15 cellular contexts compared by ENCODE assay signal in genomic region chr3:77530870-77531269, GRCh38.
DNase-seq lines count a peak whose midpoint lies in the region; ATAC-seq and TF ChIP-seq lines count a peak whose summit lies in the region.
"Had no signal": no experiment of that assay in that cellular context is flagged by ENCODE, and none has a peak within 500 bp of the region (broad histone marks: within the 10 kb centered on the region; RNA-seq: fewer than 3 reads in every experiment).

No MANE protein-coding gene starts in this region.

- TF ChIP-seq CTCF in AG04449 (IDR thresholded peaks at IDR 0.05; ENCODE audit: insufficient read depth, low read length, missing control alignments), result no peak
- no peak for TF ChIP-seq CTCF in esophagus squamous epithelium (IDR thresholded peaks at IDR 0.05)

- intact Hi-C loops in esophagus squamous epithelium (cut with DNase I), result no loop called here

- TF ChIP-seq POLR2A in esophagus squamous epithelium (IDR thresholded peaks at IDR 0.05), result no peak

- POLR2A ChIA-PET in AG04449 (lab: Yijun Ruan, JAX), result no interaction called here

- DNase-seq in AG04449 (ENCODE audit: low read depth, low spot score), result peak; percentile 1
- DNase-seq in GM03348 (ENCODE audit: low spot score), result peak; percentile 1
- DNase-seq in amniotic stem cell (lab: John Stamatoyannopoulos, UW), result peak; percentile 67
- peak; percentile 6 for DNase-seq in hepatic stellate cell (ENCODE audit: low spot score)
- DNase-seq in NCI-H2227 treated with DMSO at 0.1 percent for 48 hours (lab: John Stamatoyannopoulos, UW), result no peak
- DNase-seq in esophagus squamous epithelium (lab: John Stamatoyannopoulos, UW), result no peak
- DNase-seq: activated CD8-positive, alpha-beta T cell treated with anti-CD3 and anti-CD28 coated beads for 36 hours; cortex of kidney; left lung; MV-4-11; natural killer cell; Peyer's patch had no signal

- 53 to 87% methylated on average over 4 of the region's 4 CpGs for WGBS in esophagus squamous epithelium, 2 donors

- no peaks in the 10 kb centered on the region for H3K4me1 ChIP-seq in esophagus squamous epithelium
- H3K4me1 ChIP-seq: esophagus muscularis mucosa, left lung, Peyer's patch had no signal

- CTCF ChIA-PET in AG04449 (lab: Yijun Ruan, JAX), result no interaction called here

- H3K36me3 ChIP-seq in esophagus squamous epithelium, result no peaks in the 10 kb centered on the region
- H3K36me3 ChIP-seq: esophagus muscularis mucosa, left lung, Peyer's patch had no signal

- no peak overlapping the region for H3K27ac ChIP-seq in esophagus squamous epithelium
- H3K27ac ChIP-seq: esophagus muscularis mucosa, Peyer's patch had no signal

- no peak for ATAC-seq in HG03175 (IDR thresholded peaks at IDR 0.05; ENCODE audit: unreplicated experiment)
- no peak for ATAC-seq in GM19351 (IDR thresholded peaks at IDR 0.05; ENCODE audit: unreplicated experiment)
- ATAC-seq: activated CD8-positive, alpha-beta T cell treated with anti-CD3 and anti-CD28 coated beads for 36 hours; left lung; natural killer cell had no signal

- H3K4me3 ChIP-seq in AG04449 (ENCODE audit: low read depth, low read length) (no peak overlapping the region), esophagus squamous epithelium (no peak overlapping the region)
- H3K4me3 ChIP-seq: esophagus muscularis mucosa, left lung, Peyer's patch had no signal

- H3K27me3 ChIP-seq in esophagus squamous epithelium, result no peaks in the 10 kb centered on the region
- H3K27me3 ChIP-seq: esophagus muscularis mucosa, left lung, Peyer's patch had no signal

- peaks cover 0 to 6% (median 0%) of the 10 kb centered on the region in 3 donors for H3K9me3 ChIP-seq in esophagus squamous epithelium

Comparison
In these comparisons a context has a peak if more than half of its experiments do, and no peak if none do; other contexts are left out.
1. DNase-seq: peak in AG04449 (single experiment), GM03348 (single experiment), amniotic stem cell (single experiment) and hepatic stellate cell (single experiment); none in NCI-H2227 treated with DMSO at 0.1 percent for 48 hours (single experiment) and esophagus squamous epithelium (single experiment).